ENCODE assay signal across 2 cellular contexts in genomic region chr15:31062310-31062964, GRCh38.
TF ChIP-seq lines count a peak whose summit lies in the region.

No MANE protein-coding gene starts in this region.

TF ChIP-seq in GM23338, 12 proteins besides CTCF, POLR2A, EP300 and RAD21:
- no peak for TF ChIP-seq REST (IDR thresholded peaks at IDR 0.05; ENCODE audit: unreplicated experiment)
- no peak for TF ChIP-seq NANOG (IDR thresholded peaks at IDR 0.05; ENCODE audit: borderline replicate concordance)
- TF ChIP-seq ETS1 (IDR thresholded peaks at IDR 0.05) = no peak
- TF ChIP-seq ZNF114 (CRISPR knock-in tag; IDR thresholded peaks at IDR 0.05) = no peak
- TF ChIP-seq EZH2 (IDR thresholded peaks at IDR 0.05; ENCODE audit: low read depth, unreplicated experiment) = no peak
- TF ChIP-seq EZH2phosphoT487 (IDR thresholded peaks at IDR 0.05; ENCODE audit: unreplicated experiment) = no peak
- TF ChIP-seq STAT1 (IDR thresholded peaks at IDR 0.05; ENCODE audit: unreplicated experiment) = no peak
- TF ChIP-seq ZNF331 (CRISPR knock-in tag; IDR thresholded peaks at IDR 0.05; ENCODE audit: low read depth) = no peak
- TF ChIP-seq ZNF462 (CRISPR knock-in tag; IDR thresholded peaks at IDR 0.05) = no peak

TF ChIP-seq in GM12878, 131 proteins besides CTCF, POLR2A, EP300 and RAD21:
- peak in 1 of 2 experiments; percentile 23; a peak in 1 of 4 replicates for TF ChIP-seq BHLHE40 (IDR thresholded peaks at IDR 0.05; ENCODE audit: borderline replicate concordance in 1 of 2, low read depth in 2 of 2, low read length in 1 of 2)
- TF ChIP-seq JUNB (IDR thresholded peaks at IDR 0.05) = peak; percentile 41; the same call in 1 of the 2 replicates
- no peak for TF ChIP-seq RFX5 (IDR thresholded peaks at IDR 0.05; ENCODE audit: low read depth, low read length)
- TF ChIP-seq RUNX3 (IDR thresholded peaks at IDR 0.05; ENCODE audit: low read length) = peak; percentile 30; the same call in 1 of the 2 replicates
